Comparison of ENCODE assay signal across 20 cellular contexts in the genomic region with DNA sequence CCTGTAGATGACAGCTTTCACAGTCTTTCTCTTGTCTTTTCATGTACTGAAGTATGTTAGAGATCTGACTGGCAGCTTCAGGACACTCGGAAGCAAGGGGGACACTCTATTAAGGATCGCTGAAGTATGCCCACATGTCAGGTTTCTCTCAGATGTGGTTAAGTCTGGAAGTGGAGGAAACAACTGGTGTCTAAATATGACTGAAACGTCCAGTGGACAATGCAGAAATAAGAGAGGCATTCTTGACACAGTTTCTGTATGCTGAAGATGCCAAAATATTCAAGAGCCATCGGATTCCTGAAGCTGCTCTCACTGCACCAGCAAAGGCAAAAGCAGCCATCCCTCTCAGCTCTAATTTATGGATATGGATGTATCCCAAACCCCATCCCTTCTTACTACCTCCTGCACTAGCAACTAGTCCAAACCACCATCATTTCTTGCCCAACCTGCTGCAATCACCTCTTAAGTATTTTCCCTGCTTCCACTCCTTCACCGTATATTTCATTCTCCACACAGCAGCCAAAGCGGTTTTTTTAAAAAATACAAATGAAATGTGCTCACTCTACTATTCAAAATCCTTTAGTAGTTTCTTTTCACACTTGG.
"Had no signal": no experiment of that assay in that cellular context is flagged by ENCODE, and none has a peak within 500 bp of the region (broad histone marks: within the 10 kb centered on the region; RNA-seq: fewer than 3 reads in every experiment).

No MANE protein-coding gene starts in this region.

- ATAC-seq: activated T-cell treated with anti-CD3 and anti-CD28 coated beads, Interleukin-2, amount 50 U/mL, for 72 hours; natural killer cell; stimulated activated naive B cell treated with anti-CD40 and anti-IgM and Interleukin-4, amounts not matched to agents 10 μg/mL and 1 μg/mL and 100 μg/mL, for 72 hours; upper lobe of right lung had no signal

- H3K79me2 ChIP-seq: hepatocyte had no signal

- H3K27me3 ChIP-seq: esophagus muscularis mucosa, hepatocyte, sigmoid colon, upper lobe of right lung had no signal

- H3K9me3 ChIP-seq: esophagus muscularis mucosa, neutrophil, sigmoid colon, thoracic aorta, upper lobe of right lung had no signal

- H3K4me2 ChIP-seq: hepatocyte had no signal

- H3K4me3 ChIP-seq: esophagus muscularis mucosa, hepatocyte, sigmoid colon, thoracic aorta, upper lobe of right lung had no signal

- H3K36me3 ChIP-seq: esophagus muscularis mucosa, neutrophil, sigmoid colon, thoracic aorta, upper lobe of right lung had no signal

- H2AFZ ChIP-seq: hepatocyte had no signal

- FAIRE-seq: bronchial epithelial cell had no signal

- H3K27ac ChIP-seq: esophagus muscularis mucosa, hepatocyte, neutrophil, thoracic aorta, upper lobe of right lung had no signal

- DNase-seq: activated CD4-positive, alpha-beta T cell treated with anti-CD3 and anti-CD28 coated beads, Interleukin-2, amount 10 ng/mL, durations not matched to agents 7 days and 5 days; activated CD8-positive, alpha-beta memory T cell treated with anti-CD3 and anti-CD28 coated beads for 24 hours; activated CD8-positive, alpha-beta memory T cell treated with anti-CD3 and anti-CD28 coated beads, Interleukin-2, amount 50 U/mL, for 48 hours; activated effector memory CD4-positive, alpha-beta T cell treated with anti-CD3 and anti-CD28 coated beads, Interleukin-2, amount 50 U/mL, for 16 hours; activated naive CD4-positive, alpha-beta T cell treated with anti-CD3 and anti-CD28 coated beads, Interleukin-2, amount 50 U/mL, for 16 hours; activated T-cell treated with anti-CD3 and anti-CD28 coated beads, Interleukin-2, amount 50 U/mL, for 72 hours; aorta; cerebellar nuclear complex; effector CD4-positive, alpha-beta T cell; natural killer cell; sigmoid colon; stimulated activated naive B cell treated with anti-CD40 and anti-IgM and Interleukin-4, amounts not matched to agents 10 μg/mL and 1 μg/mL and 100 μg/mL, for 72 hours; T-helper 1 cell; T-helper 9 cell; upper lobe of right lung had no signal
